In the genomic region with DNA sequence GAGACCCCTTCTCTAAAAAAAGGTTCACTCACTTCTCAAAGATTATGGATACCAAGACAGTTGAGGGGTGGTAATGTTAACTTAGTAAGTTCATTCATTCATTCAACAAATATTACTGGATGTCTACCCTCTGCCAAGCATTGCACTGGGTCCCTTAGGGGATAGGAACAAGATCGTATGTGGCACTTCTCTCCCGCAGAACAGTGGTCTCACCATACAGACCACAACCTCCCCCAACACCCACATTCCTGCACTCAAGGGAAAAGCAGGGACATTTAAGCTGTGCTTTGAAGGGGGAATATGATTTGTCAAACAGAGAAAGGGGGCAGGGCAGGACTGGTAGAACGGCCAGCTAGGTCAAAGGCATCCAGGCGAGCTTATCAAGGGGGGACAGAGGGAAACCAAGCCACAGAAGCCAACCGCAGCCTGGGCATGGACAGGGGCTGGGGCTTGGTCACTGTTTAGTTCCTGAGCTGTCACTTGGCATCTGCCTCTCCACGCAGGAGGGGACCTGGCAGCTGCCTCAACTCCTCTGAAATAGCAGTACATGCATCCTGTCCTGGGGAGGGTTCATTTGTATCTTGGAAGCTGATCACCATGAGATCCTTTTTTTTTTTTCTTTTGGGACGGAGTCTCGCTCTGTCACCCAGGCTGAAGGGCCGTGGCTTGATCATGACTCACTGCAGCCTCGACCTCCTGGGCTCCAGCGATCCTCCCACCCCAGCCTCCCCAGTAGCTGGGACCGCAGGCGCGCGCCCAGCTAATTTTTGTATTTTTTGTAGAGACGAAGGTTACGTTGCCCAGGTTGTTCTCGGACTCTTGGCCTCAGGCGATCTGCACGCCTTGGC, we compare ENCODE assay signal across 2 cellular contexts.
TF ChIP-seq lines count a peak whose summit lies in the region.

No MANE protein-coding gene starts in this region.

TF ChIP-seq in HepG2, 621 proteins besides CTCF, POLR2A, EP300 and RAD21:
- TF ChIP-seq TEAD3 (CRISPR knock-in tag; optimal IDR thresholded peaks at IDR 0.05; ENCODE audit: borderline replicate concordance) (peak; percentile 35), HNRNPLL (IDR thresholded peaks at IDR 0.05; ENCODE audit: low read depth, low read length, poor library complexity, severe bottlenecking) (no peak), ZC3H4 (CRISPR knock-in tag; IDR thresholded peaks at IDR 0.05; ENCODE audit: borderline replicate concordance) (no peak), NFKBIZ (CRISPR knock-in tag; IDR thresholded peaks at IDR 0.05) (no peak), FOSL2 (CRISPR knock-in tag; IDR thresholded peaks at IDR 0.05) (0 out of 2 replicates have a peak, but pooled peaks have one; percentile 10), REL (CRISPR knock-in tag; conservative IDR thresholded peaks at IDR 0.05) (0 out of 2 replicates have a peak, but pooled peaks have one; percentile 33), ZNF232 (CRISPR knock-in tag; IDR thresholded peaks at IDR 0.05; ENCODE audit: borderline replicate concordance) (no peak), ZNF460 (CRISPR knock-in tag; IDR thresholded peaks at IDR 0.05; ENCODE audit: borderline replicate concordance) (no peak), SUZ12 (IDR thresholded peaks at IDR 0.05; ENCODE audit: low read depth, low read length) (no peak)
- TF ChIP-seq, protein P1, sequence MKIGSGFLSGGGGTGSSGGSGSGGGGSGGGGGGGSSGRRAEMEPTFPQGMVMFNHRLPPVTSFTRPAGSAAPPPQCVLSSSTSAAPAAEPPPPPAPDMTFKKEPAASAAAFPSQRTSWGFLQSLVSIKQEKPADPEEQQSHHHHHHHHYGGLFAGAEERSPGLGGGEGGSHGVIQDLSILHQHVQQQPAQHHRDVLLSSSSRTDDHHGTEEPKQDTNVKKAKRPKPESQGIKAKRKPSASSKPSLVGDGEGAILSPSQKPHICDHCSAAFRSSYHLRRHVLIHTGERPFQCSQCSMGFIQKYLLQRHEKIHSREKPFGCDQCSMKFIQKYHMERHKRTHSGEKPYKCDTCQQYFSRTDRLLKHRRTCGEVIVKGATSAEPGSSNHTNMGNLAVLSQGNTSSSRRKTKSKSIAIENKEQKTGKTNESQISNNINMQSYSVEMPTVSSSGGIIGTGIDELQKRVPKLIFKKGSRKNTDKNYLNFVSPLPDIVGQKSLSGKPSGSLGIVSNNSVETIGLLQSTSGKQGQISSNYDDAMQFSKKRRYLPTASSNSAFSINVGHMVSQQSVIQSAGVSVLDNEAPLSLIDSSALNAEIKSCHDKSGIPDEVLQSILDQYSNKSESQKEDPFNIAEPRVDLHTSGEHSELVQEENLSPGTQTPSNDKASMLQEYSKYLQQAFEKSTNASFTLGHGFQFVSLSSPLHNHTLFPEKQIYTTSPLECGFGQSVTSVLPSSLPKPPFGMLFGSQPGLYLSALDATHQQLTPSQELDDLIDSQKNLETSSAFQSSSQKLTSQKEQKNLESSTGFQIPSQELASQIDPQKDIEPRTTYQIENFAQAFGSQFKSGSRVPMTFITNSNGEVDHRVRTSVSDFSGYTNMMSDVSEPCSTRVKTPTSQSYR (CRISPR knock-in tag; IDR thresholded peaks at IDR 0.05; ENCODE audit: borderline replicate concordance): 0 out of 2 replicates have a peak, but pooled peaks have one; percentile 11
- TF ChIP-seq, protein P2, sequence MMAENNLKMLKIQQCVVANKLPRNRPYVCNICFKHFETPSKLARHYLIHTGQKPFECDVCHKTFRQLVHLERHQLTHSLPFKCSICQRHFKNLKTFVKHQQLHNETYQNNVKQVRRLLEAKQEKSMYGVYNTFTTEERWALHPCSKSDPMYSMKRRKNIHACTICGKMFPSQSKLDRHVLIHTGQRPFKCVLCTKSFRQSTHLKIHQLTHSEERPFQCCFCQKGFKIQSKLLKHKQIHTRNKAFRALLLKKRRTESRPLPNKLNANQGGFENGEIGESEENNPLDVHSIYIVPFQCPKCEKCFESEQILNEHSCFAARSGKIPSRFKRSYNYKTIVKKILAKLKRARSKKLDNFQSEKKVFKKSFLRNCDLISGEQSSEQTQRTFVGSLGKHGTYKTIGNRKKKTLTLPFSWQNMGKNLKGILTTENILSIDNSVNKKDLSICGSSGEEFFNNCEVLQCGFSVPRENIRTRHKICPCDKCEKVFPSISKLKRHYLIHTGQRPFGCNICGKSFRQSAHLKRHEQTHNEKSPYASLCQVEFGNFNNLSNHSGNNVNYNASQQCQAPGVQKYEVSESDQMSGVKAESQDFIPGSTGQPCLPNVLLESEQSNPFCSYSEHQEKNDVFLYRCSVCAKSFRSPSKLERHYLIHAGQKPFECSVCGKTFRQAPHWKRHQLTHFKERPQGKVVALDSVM (CRISPR knock-in tag; IDR thresholded peaks at IDR 0.05): peak; percentile 96
- TF ChIP-seq, protein P3, sequence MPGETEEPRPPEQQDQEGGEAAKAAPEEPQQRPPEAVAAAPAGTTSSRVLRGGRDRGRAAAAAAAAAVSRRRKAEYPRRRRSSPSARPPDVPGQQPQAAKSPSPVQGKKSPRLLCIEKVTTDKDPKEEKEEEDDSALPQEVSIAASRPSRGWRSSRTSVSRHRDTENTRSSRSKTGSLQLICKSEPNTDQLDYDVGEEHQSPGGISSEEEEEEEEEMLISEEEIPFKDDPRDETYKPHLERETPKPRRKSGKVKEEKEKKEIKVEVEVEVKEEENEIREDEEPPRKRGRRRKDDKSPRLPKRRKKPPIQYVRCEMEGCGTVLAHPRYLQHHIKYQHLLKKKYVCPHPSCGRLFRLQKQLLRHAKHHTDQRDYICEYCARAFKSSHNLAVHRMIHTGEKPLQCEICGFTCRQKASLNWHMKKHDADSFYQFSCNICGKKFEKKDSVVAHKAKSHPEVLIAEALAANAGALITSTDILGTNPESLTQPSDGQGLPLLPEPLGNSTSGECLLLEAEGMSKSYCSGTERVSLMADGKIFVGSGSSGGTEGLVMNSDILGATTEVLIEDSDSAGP (CRISPR knock-in tag; IDR thresholded peaks at IDR 0.05; ENCODE audit: borderline replicate concordance): peak; percentile 35; the same call in 1 of the 2 replicates
- TF ChIP-seq, protein P4, sequence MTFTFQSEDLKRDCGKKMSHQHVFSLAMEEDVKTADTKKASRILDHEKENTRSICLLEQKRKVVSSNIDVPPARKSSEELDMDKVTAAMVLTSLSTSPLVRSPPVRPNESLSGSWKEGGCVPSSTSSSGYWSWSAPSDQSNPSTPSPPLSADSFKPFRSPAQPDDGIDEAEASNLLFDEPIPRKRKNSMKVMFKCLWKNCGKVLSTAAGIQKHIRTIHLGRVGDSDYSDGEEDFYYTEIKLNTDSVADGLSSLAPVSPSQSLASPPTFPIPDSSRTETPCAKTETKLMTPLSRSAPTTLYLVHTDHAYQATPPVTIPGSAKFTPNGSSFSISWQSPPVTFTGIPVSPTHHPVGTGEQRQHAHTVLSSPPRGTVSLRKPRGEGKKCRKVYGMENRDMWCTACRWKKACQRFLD (CRISPR knock-in tag; IDR thresholded peaks at IDR 0.05; ENCODE audit: borderline replicate concordance): no peak
- TF ChIP-seq, protein P5, sequence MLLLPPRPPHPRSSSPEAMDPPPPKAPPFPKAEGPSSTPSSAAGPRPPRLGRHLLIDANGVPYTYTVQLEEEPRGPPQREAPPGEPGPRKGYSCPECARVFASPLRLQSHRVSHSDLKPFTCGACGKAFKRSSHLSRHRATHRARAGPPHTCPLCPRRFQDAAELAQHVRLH (CRISPR knock-in tag; IDR thresholded peaks at IDR 0.05; ENCODE audit: borderline replicate concordance, low read depth): no peak
- TF ChIP-seq, protein P6, sequence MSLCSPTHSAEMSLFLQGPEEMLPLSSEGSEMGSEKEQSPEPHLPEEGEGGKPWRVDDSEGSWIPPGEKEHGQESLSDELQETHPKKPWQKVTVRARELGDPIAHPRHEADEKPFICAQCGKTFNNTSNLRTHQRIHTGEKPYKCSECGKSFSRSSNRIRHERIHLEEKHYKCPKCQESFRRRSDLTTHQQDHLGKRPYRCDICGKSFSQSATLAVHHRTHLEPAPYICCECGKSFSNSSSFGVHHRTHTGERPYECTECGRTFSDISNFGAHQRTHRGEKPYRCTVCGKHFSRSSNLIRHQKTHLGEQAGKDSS (CRISPR knock-in tag; IDR thresholded peaks at IDR 0.05; ENCODE audit: borderline replicate concordance, low read depth): 0 out of 2 replicates have a peak, but pooled peaks have one; percentile 25

TF ChIP-seq in liver, 16 proteins besides CTCF, POLR2A, EP300 and RAD21:
- TF ChIP-seq RXRA (IDR thresholded peaks at IDR 0.05) (peak in 1 of 2 donors; percentile 22), EGR1 (IDR thresholded peaks at IDR 0.05; ENCODE audit: low read depth in 2 of 2) (no peak), SP1 (IDR thresholded peaks at IDR 0.05) (peak; percentile 31), GABPA (IDR thresholded peaks at IDR 0.05 in 1 of 2, conservative IDR thresholded peaks at IDR 0.05 in 1 of 2) (no peak)
- TF ChIP-seq, protein P7, sequence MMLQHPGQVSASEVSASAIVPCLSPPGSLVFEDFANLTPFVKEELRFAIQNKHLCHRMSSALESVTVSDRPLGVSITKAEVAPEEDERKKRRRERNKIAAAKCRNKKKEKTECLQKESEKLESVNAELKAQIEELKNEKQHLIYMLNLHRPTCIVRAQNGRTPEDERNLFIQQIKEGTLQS (IDR thresholded peaks at IDR 0.05): no peak
TF ChIP-seq in liver: peak in this region for 2.
